ENCODE assay signal across 3 cellular contexts in the genomic region with DNA sequence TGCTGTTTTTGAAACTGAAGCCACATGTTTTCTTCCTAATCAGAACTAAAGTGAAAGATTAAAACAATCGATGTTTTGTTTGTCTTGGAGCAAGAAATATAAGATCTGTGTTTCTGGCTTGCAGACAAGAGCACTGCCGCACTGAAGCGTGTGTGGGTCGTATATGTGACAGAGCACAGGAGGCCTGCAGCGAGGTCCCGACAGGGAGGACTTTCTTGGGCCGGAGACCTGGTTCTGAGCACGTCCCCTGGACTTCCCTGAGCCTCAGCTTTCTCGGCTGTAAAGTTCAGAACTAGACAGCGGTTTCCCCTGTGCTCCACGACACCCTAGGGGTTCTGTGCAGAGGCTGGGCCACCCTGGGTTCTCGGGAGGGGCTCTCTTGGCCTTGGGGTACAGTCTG.
TF ChIP-seq lines count a peak whose summit lies in the region.

No MANE protein-coding gene starts in this region.

TF ChIP-seq in GM23338, 12 proteins besides CTCF, POLR2A, EP300 and RAD21 (continues in another document):
- TF ChIP-seq EZH2phosphoT487 (IDR thresholded peaks at IDR 0.05; ENCODE audit: unreplicated experiment) (no peak), ZNF114 (CRISPR knock-in tag; IDR thresholded peaks at IDR 0.05) (no peak), STAT1 (IDR thresholded peaks at IDR 0.05; ENCODE audit: unreplicated experiment) (no peak)
- TF ChIP-seq, protein P1, sequence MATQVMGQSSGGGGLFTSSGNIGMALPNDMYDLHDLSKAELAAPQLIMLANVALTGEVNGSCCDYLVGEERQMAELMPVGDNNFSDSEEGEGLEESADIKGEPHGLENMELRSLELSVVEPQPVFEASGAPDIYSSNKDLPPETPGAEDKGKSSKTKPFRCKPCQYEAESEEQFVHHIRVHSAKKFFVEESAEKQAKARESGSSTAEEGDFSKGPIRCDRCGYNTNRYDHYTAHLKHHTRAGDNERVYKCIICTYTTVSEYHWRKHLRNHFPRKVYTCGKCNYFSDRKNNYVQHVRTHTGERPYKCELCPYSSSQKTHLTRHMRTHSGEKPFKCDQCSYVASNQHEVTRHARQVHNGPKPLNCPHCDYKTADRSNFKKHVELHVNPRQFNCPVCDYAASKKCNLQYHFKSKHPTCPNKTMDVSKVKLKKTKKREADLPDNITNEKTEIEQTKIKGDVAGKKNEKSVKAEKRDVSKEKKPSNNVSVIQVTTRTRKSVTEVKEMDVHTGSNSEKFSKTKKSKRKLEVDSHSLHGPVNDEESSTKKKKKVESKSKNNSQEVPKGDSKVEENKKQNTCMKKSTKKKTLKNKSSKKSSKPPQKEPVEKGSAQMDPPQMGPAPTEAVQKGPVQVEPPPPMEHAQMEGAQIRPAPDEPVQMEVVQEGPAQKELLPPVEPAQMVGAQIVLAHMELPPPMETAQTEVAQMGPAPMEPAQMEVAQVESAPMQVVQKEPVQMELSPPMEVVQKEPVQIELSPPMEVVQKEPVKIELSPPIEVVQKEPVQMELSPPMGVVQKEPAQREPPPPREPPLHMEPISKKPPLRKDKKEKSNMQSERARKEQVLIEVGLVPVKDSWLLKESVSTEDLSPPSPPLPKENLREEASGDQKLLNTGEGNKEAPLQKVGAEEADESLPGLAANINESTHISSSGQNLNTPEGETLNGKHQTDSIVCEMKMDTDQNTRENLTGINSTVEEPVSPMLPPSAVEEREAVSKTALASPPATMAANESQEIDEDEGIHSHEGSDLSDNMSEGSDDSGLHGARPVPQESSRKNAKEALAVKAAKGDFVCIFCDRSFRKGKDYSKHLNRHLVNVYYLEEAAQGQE (IDR thresholded peaks at IDR 0.05; ENCODE audit: unreplicated experiment): no peak
- TF ChIP-seq, protein P2, sequence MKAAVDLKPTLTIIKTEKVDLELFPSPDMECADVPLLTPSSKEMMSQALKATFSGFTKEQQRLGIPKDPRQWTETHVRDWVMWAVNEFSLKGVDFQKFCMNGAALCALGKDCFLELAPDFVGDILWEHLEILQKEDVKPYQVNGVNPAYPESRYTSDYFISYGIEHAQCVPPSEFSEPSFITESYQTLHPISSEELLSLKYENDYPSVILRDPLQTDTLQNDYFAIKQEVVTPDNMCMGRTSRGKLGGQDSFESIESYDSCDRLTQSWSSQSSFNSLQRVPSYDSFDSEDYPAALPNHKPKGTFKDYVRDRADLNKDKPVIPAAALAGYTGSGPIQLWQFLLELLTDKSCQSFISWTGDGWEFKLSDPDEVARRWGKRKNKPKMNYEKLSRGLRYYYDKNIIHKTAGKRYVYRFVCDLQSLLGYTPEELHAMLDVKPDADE (IDR thresholded peaks at IDR 0.05): no peak

TF ChIP-seq in WTC11, 78 proteins besides CTCF, POLR2A, EP300 and RAD21:
- TF ChIP-seq KAT7 (CRISPR knock-in tag; IDR thresholded peaks at IDR 0.05; ENCODE audit: borderline replicate concordance): no peak
- no peak for TF ChIP-seq TEAD1 (CRISPR knock-in tag; IDR thresholded peaks at IDR 0.05)
- TF ChIP-seq NR1H2 (CRISPR knock-in tag; IDR thresholded peaks at IDR 0.05): no peak
- no peak for TF ChIP-seq GTF2I (CRISPR knock-in tag; conservative IDR thresholded peaks at IDR 0.05)
- TF ChIP-seq, protein P3, sequence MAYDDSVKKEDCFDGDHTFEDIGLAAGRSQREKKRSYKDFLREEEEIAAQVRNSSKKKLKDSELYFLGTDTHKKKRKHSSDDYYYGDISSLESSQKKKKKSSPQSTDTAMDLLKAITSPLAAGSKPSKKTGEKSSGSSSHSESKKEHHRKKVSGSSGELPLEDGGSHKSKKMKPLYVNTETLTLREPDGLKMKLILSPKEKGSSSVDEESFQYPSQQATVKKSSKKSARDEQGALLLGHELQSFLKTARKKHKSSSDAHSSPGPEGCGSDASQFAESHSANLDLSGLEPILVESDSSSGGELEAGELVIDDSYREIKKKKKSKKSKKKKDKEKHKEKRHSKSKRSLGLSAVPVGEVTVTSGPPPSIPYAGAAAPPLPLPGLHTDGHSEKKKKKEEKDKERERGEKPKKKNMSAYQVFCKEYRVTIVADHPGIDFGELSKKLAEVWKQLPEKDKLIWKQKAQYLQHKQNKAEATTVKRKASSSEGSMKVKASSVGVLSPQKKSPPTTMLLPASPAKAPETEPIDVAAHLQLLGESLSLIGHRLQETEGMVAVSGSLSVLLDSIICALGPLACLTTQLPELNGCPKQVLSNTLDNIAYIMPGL (CRISPR knock-in tag; IDR thresholded peaks at IDR 0.05): no peak
- TF ChIP-seq, protein P4, sequence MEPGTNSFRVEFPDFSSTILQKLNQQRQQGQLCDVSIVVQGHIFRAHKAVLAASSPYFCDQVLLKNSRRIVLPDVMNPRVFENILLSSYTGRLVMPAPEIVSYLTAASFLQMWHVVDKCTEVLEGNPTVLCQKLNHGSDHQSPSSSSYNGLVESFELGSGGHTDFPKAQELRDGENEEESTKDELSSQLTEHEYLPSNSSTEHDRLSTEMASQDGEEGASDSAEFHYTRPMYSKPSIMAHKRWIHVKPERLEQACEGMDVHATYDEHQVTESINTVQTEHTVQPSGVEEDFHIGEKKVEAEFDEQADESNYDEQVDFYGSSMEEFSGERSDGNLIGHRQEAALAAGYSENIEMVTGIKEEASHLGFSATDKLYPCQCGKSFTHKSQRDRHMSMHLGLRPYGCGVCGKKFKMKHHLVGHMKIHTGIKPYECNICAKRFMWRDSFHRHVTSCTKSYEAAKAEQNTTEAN (CRISPR knock-in tag; IDR thresholded peaks at IDR 0.05): no peak
- TF ChIP-seq RORB (CRISPR knock-in tag; IDR thresholded peaks at IDR 0.05): no peak
- TF ChIP-seq NFE2L1 (CRISPR knock-in tag; IDR thresholded peaks at IDR 0.05): no peak
- no peak for TF ChIP-seq ATF1 (CRISPR knock-in tag; IDR thresholded peaks at IDR 0.05)
- no peak for TF ChIP-seq TCF7 (CRISPR knock-in tag; IDR thresholded peaks at IDR 0.05; ENCODE audit: low read depth)

TF ChIP-seq in endothelial cell of umbilical vein, 7 proteins besides CTCF, POLR2A, EP300 and RAD21:
- TF ChIP-seq MYC (IDR thresholded peaks at IDR 0.05; ENCODE audit: low read depth, low read length) (no peak), POLR2AphosphoS5 (IDR thresholded peaks at IDR 0.05; ENCODE audit: insufficient read depth, low read depth, low read length) (no peak), JUN (IDR thresholded peaks at IDR 0.05; ENCODE audit: borderline replicate concordance, insufficient read depth, insufficient read length, low read depth) (no peak), FOS (IDR thresholded peaks at IDR 0.05; ENCODE audit: borderline replicate concordance, insufficient read depth, low read length) (no peak), GATA2 (IDR thresholded peaks at IDR 0.05; ENCODE audit: insufficient read depth, insufficient read length, low read depth, low read length) (no peak), EZH2 (IDR thresholded peaks at IDR 0.05; ENCODE audit: borderline replicate concordance, low read depth, low read length, severe bottlenecking) (no peak)
- TF ChIP-seq, protein P5, sequence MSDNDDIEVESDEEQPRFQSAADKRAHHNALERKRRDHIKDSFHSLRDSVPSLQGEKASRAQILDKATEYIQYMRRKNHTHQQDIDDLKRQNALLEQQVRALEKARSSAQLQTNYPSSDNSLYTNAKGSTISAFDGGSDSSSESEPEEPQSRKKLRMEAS (IDR thresholded peaks at IDR 0.05; ENCODE audit: insufficient read depth, insufficient read length): no peak
TF ChIP-seq in endothelial cell of umbilical vein: peak in this region for 0.
